ENCODE assay signal across 15 cellular contexts in genomic region chr5:38790891-38791290, GRCh38. TPM values are rescaled to one million over a fixed set of nuclear protein-coding genes. Genes with fewer than 3 reads are reported as not detected.
"Had no signal": no experiment of that assay in that cellular context is flagged by ENCODE, and none has a peak within 500 bp of the region (broad histone marks: within the 10 kb centered on the region; RNA-seq: fewer than 3 reads in every experiment).

No MANE protein-coding gene starts in this region.

- H3K27me3 ChIP-seq: heart left ventricle, ovary, suprapubic skin, thyroid gland had no signal

- H3K36me3 ChIP-seq: heart left ventricle, ovary, suprapubic skin, thyroid gland had no signal

- H3K4me2 ChIP-seq: smooth muscle cell had no signal

- DNase-seq: effector memory CD4-positive, alpha-beta T cell; foreskin melanocyte; heart left ventricle; hypothalamus; kidney glomerular epithelial cell; natural killer cell; nucleus accumbens; ovary; right cardiac atrium; stimulated activated CD4-positive, alpha-beta T cell treated with anti-CD3 and anti-CD28 coated beads, Interleukin-2, amount 100 ng/mL, for 48 hours; stimulated activated naive CD8-positive, alpha-beta T cell treated with anti-CD3 and anti-CD28 coated beads, Interleukin-15, Interleukin-2, amounts not matched to agents 100 U/mL and 50 U/mL, for 24 hours; thyroid gland had no signal

- H3K27ac ChIP-seq: heart left ventricle, ovary, suprapubic skin, thyroid gland had no signal

- H3K4me3 ChIP-seq: heart left ventricle, ovary, smooth muscle cell, suprapubic skin, thyroid gland had no signal

- H3K9me3 ChIP-seq: ovary, suprapubic skin, thyroid gland had no signal

- ATAC-seq: esophagus mucosa; heart left ventricle; natural killer cell; right cardiac atrium; stimulated activated naive CD8-positive, alpha-beta T cell treated with anti-CD3 and anti-CD28 coated beads, Interleukin-15, Interleukin-2, amounts not matched to agents 100 U/mL and 50 U/mL, for 24 hours had no signal

RNA-seq across cellular contexts. Expression of gene OSMR, which starts 54.9 kb away (rescaled TPM):
- total RNA-seq: natural killer cell had no signal
